31 cellular contexts compared by ENCODE assay signal in the genomic region with DNA sequence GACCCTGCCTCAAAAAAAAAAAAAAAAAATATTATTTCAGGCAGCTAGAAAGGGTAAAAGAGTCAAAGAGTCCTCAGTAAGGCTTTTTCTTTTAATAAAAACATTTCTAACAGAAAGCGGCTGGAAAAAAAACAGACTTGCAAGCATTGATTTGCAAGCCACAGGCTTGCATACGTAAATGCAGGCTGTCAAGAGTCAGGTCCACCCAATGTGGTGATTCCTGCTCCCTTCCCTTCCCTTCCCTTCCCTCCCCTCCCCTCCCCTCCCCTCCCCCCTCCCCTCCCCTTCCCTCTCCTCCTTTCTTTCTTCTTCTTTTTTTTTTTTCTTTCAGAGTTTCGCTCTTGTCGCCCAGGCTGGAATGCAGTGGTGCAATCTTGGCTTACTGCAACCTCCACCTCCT.
"Had no signal": no experiment of that assay in that cellular context is flagged by ENCODE, and none has a peak within 500 bp of the region (broad histone marks: within the 10 kb centered on the region; RNA-seq: fewer than 3 reads in every experiment).

No MANE protein-coding gene starts in this region.

- H3K4me3 ChIP-seq: neural progenitor cell, ovary, psoas muscle, skin epidermis, smooth muscle cell, spleen, suprapubic skin, testis, tibial artery, transverse colon, upper lobe of right lung, uterus had no signal

- H3K27ac ChIP-seq: neural progenitor cell, ovary, parathyroid adenoma, psoas muscle, skin epidermis, spleen, suprapubic skin, testis, tibial artery, transverse colon, upper lobe of right lung, uterus had no signal

- H3K36me3 Mint-ChIP-seq: natural killer cell; neural progenitor cell; stimulated activated memory B cell treated with anti-CD40 and anti-IgM and Interleukin-4, amounts not matched to agents 10 μg/mL and 1 μg/mL and 100 μg/mL, for 72 hours; type B pancreatic cell had no signal

- H3K4me1 ChIP-seq: neural progenitor cell, parathyroid adenoma, psoas muscle, spleen, suprapubic skin, testis, tibial artery, transverse colon, upper lobe of right lung, uterus had no signal

- H3K36me3 ChIP-seq: neural progenitor cell, ovary, spleen, suprapubic skin, tibial artery, transverse colon, upper lobe of right lung, uterus had no signal

- H3K4me1 Mint-ChIP-seq: natural killer cell; nephron; stimulated activated memory B cell treated with anti-CD40 and anti-IgM and Interleukin-4, amounts not matched to agents 10 μg/mL and 1 μg/mL and 100 μg/mL, for 72 hours; stimulated activated naive CD8-positive, alpha-beta T cell treated with anti-CD3 and anti-CD28 coated beads, Interleukin-15, amount 100 ng/mL, for 72 hours had no signal

- H3K4me2 ChIP-seq: neural progenitor cell, smooth muscle cell had no signal

- DNase-seq: natural killer cell; occipital lobe; ovary; posterior cingulate gyrus; psoas muscle; spleen; stimulated activated CD4-positive, alpha-beta T cell treated with anti-CD3 and anti-CD28 coated beads, Interleukin-12 subunit alpha, Interleukin-12 subunit beta, amount 100 ng/mL, for 4 hours; stimulated activated CD4-positive, alpha-beta T cell treated with anti-CD3 and anti-CD28 coated beads, Interleukin-1b, Interleukin-23, amount 100 ng/mL, for 48 hours; stimulated activated CD4-positive, alpha-beta T cell treated with anti-CD3 and anti-CD28 coated beads, Interleukin-4, amount 100 ng/mL, for 1 hour; stimulated activated CD4-positive, alpha-beta T cell treated with anti-CD3 and anti-CD28 coated beads, Interleukin-4, amount 100 ng/mL, for 4 hours; stimulated activated CD8-positive, alpha-beta memory T cell treated with anti-CD3 and anti-CD28 coated beads, Interleukin-4, amount 100 ng/mL, for 48 hours; stimulated activated naive CD4-positive, alpha-beta T cell; stimulated activated naive CD8-positive, alpha-beta T cell treated with anti-CD3 and anti-CD28 coated beads, Interleukin-15, amount 100 ng/mL, for 72 hours; stimulated activated naive CD8-positive, alpha-beta T cell treated with anti-CD3 and anti-CD28 coated beads, Interleukin-15, Interleukin-2, amounts not matched to agents 100 U/mL and 50 U/mL, for 24 hours; substantia nigra; testis; tibial artery; transverse colon; upper lobe of right lung; uterus had no signal

- H3K27me3 Mint-ChIP-seq: progenitor cell of endocrine pancreas; stimulated activated memory B cell treated with anti-CD40 and anti-IgM and Interleukin-4, amounts not matched to agents 10 μg/mL and 1 μg/mL and 100 μg/mL, for 72 hours; stimulated activated naive CD8-positive, alpha-beta T cell treated with anti-CD3 and anti-CD28 coated beads, Interleukin-15, amount 100 ng/mL, for 72 hours; type B pancreatic cell had no signal

- H2AFZ ChIP-seq: neural progenitor cell, parathyroid adenoma had no signal

- ATAC-seq: natural killer cell; psoas muscle; right cardiac atrium; sciatic nerve; stimulated activated memory B cell treated with anti-CD40 and anti-IgM and Interleukin-4, amounts not matched to agents 10 μg/mL and 1 μg/mL and 100 μg/mL, for 72 hours; stimulated activated naive CD8-positive, alpha-beta T cell treated with anti-CD3 and anti-CD28 coated beads, Interleukin-15, amount 100 ng/mL, for 72 hours; stimulated activated naive CD8-positive, alpha-beta T cell treated with anti-CD3 and anti-CD28 coated beads, Interleukin-15, Interleukin-2, amounts not matched to agents 100 U/mL and 50 U/mL, for 24 hours; upper lobe of right lung had no signal

- H3K79me2 ChIP-seq: parathyroid adenoma had no signal

- H3K9me3 Mint-ChIP-seq: nephron; neural progenitor cell; stimulated activated naive CD8-positive, alpha-beta T cell treated with anti-CD3 and anti-CD28 coated beads, Interleukin-15, amount 100 ng/mL, for 72 hours; type B pancreatic cell had no signal

- H3K4me3 Mint-ChIP-seq: natural killer cell; nephron; neural progenitor cell; stimulated activated memory B cell treated with anti-CD40 and anti-IgM and Interleukin-4, amounts not matched to agents 10 μg/mL and 1 μg/mL and 100 μg/mL, for 72 hours; stimulated activated naive CD8-positive, alpha-beta T cell treated with anti-CD3 and anti-CD28 coated beads, Interleukin-15, amount 100 ng/mL, for 72 hours; type B pancreatic cell had no signal

- H3K27ac Mint-ChIP-seq: natural killer cell; nephron; neural progenitor cell; progenitor cell of endocrine pancreas; stimulated activated memory B cell treated with anti-CD40 and anti-IgM and Interleukin-4, amounts not matched to agents 10 μg/mL and 1 μg/mL and 100 μg/mL, for 72 hours; stimulated activated naive CD8-positive, alpha-beta T cell treated with anti-CD3 and anti-CD28 coated beads, Interleukin-15, amount 100 ng/mL, for 72 hours; type B pancreatic cell had no signal

- H3K27me3 ChIP-seq: neural progenitor cell, ovary, spleen, suprapubic skin, testis, tibial artery, transverse colon, upper lobe of right lung, uterus had no signal
